ENCODE assay signal across 14 cellular contexts in genomic region chr11:103970850-103971249, GRCh38.
DNase-seq lines count a peak whose midpoint lies in the region; ATAC-seq, FAIRE-seq and TF ChIP-seq lines count a peak whose summit lies in the region.
"Had no signal": no experiment of that assay in that cellular context is flagged by ENCODE, and none has a peak within 500 bp of the region (broad histone marks: within the 10 kb centered on the region; RNA-seq: fewer than 3 reads in every experiment).

No MANE protein-coding gene starts in this region.

- no peaks in the 10 kb centered on the region for H3K36me3 ChIP-seq in right lobe of liver
- H3K36me3 ChIP-seq: esophagus squamous epithelium, sigmoid colon, uterus had no signal

- intact Hi-C loops in right lobe of liver (cut with DNase I) = no loop called here

- TF ChIP-seq POLR2A in right lobe of liver (IDR thresholded peaks at IDR 0.05) = no peak

- no peaks in the 10 kb centered on the region for H3K27me3 ChIP-seq in foreskin keratinocyte
- H3K27me3 ChIP-seq in right lobe of liver = no peaks in the 10 kb centered on the region
- H3K27me3 ChIP-seq: esophagus squamous epithelium, sigmoid colon, uterus had no signal

- TF ChIP-seq CTCF in foreskin keratinocyte (conservative IDR thresholded peaks at IDR 0.05) = no peak
- no peak for TF ChIP-seq CTCF in D721Med (IDR thresholded peaks at IDR 0.05; ENCODE audit: insufficient read depth, missing control alignments)
- no peak for TF ChIP-seq CTCF in right lobe of liver (IDR thresholded peaks at IDR 0.05)

- H3K4me3 ChIP-seq in right lobe of liver = no peak overlapping the region
- H3K4me3 ChIP-seq: esophagus squamous epithelium, sigmoid colon, uterus had no signal

- H3K27ac ChIP-seq in foreskin keratinocyte (no peak overlapping the region), right lobe of liver (no peak overlapping the region)
- H3K27ac ChIP-seq: esophagus squamous epithelium, sigmoid colon, uterus had no signal

- H3K4me1 ChIP-seq in foreskin keratinocyte = no peaks in the 10 kb centered on the region
- H3K4me1 ChIP-seq in right lobe of liver = no peaks in the 10 kb centered on the region
- H3K4me1 ChIP-seq: esophagus squamous epithelium, sigmoid colon, uterus had no signal

- peak in 1 of 2 donors; percentile 26 for DNase-seq in foreskin keratinocyte
- DNase-seq in D721Med (ENCODE audit: insufficient read length, low spot score) = no peak
- no peak for DNase-seq in right lobe of liver
- no peak for DNase-seq in Ammon's horn (ENCODE audit: low spot score)
- no peak for DNase-seq in COR-L47 (lab: John Stamatoyannopoulos, UW)
- DNase-seq: activated CD4-positive, alpha-beta T cell treated with anti-CD3 and anti-CD28 coated beads, Interleukin-2, amount 10 ng/mL, durations not matched to agents 7 days and 5 days; central memory CD4-positive, alpha-beta T cell; esophagus squamous epithelium; NCI-H69; sigmoid colon; uterus had no signal

- ATAC-seq in GM19035 (IDR thresholded peaks at IDR 0.05; ENCODE audit: unreplicated experiment) (peak; percentile 76), GM21825 (IDR thresholded peaks at IDR 0.05; ENCODE audit: unreplicated experiment) (peak; percentile 84), HG03175 (IDR thresholded peaks at IDR 0.05; ENCODE audit: unreplicated experiment) (peak; percentile 98), foreskin keratinocyte (peak; percentile 54), right lobe of liver (no peak)

- H3K9me3 ChIP-seq in right lobe of liver = no peaks in the 10 kb centered on the region
- H3K9me3 ChIP-seq: esophagus squamous epithelium, sigmoid colon, uterus had no signal

- FAIRE-seq in D721Med (lab: Jason Lieb, UNC) = no peak

Comparison
In these comparisons a context has a peak if more than half of its experiments do, and no peak if none do; other contexts are left out.
1. ATAC-seq: peak in GM19035 (single experiment), GM21825 (single experiment), HG03175 (single experiment) and foreskin keratinocyte (single experiment); none in right lobe of liver (0 of 4).